In the genomic region with DNA sequence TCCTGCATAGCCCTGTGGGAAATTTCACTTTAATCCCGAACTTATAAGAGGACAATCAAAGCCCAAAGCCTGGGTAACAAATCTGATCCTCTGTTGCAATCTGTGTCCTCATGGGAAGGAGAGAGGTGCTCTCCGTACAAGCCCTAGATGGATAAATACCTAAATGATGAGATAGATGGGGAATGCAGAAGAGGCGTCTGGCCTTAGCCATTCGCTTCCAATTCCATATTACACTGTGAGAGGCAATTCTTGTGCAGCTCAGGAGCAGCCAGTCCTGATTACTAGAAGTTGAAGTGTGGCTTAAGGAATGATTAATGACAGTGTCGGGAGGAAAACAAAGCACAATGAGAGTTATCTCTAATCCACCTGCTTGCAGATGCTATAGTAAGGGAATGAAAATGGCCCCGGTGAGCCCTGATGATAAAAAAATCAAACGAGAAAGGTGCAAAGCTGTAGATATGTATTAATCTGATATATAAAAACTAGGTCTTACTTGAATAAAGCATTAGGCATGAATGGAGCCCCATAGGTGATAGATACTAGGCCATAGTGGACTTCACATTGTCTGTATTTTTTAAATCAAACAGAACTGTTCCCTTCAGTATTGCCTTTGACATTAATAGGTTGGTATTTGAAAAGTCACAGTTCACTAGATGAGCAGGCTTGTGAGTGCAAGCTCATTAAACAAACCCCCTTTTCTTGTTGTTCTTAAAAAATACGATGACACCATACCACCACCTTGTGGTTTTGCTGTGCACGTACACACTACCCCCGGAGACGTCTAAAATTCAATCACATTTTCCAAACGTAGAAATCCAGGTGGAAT, we compare ENCODE assay signal across 8 cellular contexts. TPM values are rescaled to one million over a fixed set of nuclear protein-coding genes. Genes with fewer than 3 reads are reported as not detected.
DNase-seq lines count a peak whose midpoint lies in the region; TF ChIP-seq lines count a peak whose summit lies in the region.

No MANE protein-coding gene starts in this region.

- H3K4me2 ChIP-seq in GM23248 (ENCODE audit: unreplicated experiment): no peak overlapping the region
- H3K4me2 ChIP-seq in mesenchymal stem cell (ENCODE audit: low read length, poor library complexity, severe bottlenecking): peak overlapping the region; percentile 11

- H3F3A ChIP-seq in GM23248 (ENCODE audit: insufficient read depth): peaks cover 9% of the 10 kb centered on the region

- no peaks in the 10 kb centered on the region for H3K27me3 ChIP-seq in GM23248 (replicated peaks; ENCODE audit: insufficient read depth)
- H3K27me3 ChIP-seq in mesenchymal stem cell (ENCODE audit: control insufficient read depth in 1 of 2, insufficient read depth in 1 of 2, low read length in 2 of 2): peaks cover 0 to 4% of the 10 kb centered on the region in 2 experiments

- H4K8ac ChIP-seq in mesenchymal stem cell (ENCODE audit: low read length): no peak overlapping the region

- H3K79me1 ChIP-seq in mesenchymal stem cell (replicated peaks; ENCODE audit: low read length, poor library complexity, severe bottlenecking): no peaks in the 10 kb centered on the region

- peaks cover 36% of the 10 kb centered on the region for H3K4me1 ChIP-seq in GM23248 (ENCODE audit: insufficient read depth)
- peaks cover 2% of the 10 kb centered on the region for H3K4me1 ChIP-seq in mesenchymal stem cell (ENCODE audit: control insufficient read depth, insufficient read depth, low read depth, low read length)

- no peaks in the 10 kb centered on the region for H3K4me1 Mint-ChIP-seq in activated CD4-positive, alpha-beta memory T cell treated with anti-CD3 and anti-CD28 coated beads, Interleukin-2, amount 10 ng/mL, durations not matched to agents 7 days and 5 days

- H3K36me3 ChIP-seq in GM23248 (ENCODE audit: low read depth): no peaks in the 10 kb centered on the region
- no peaks in the 10 kb centered on the region for H3K36me3 ChIP-seq in mesenchymal stem cell (ENCODE audit: control insufficient read depth in 1 of 2, insufficient read depth in 2 of 2, low read depth in 1 of 2, low read length in 2 of 2)

- no peak overlapping the region for H2AK5ac ChIP-seq in mesenchymal stem cell (ENCODE audit: low read length, severe bottlenecking)

- peak; percentile 84 for TF ChIP-seq CTCF in C4-2B (conservative IDR thresholded peaks at IDR 0.05)

- no peak overlapping the region for H3K4ac ChIP-seq in mesenchymal stem cell (ENCODE audit: low read depth in 1 of 2, low read length in 2 of 2)

- no peaks in the 10 kb centered on the region for H3K36me3 Mint-ChIP-seq in activated CD4-positive, alpha-beta memory T cell treated with anti-CD3 and anti-CD28 coated beads, Interleukin-2, amount 10 ng/mL, durations not matched to agents 7 days and 5 days (ENCODE audit: low read depth)

- no peak overlapping the region for H4K91ac ChIP-seq in mesenchymal stem cell (ENCODE audit: low read length)

- no peak overlapping the region for H2AFZ ChIP-seq in GM23248
- H2AFZ ChIP-seq in mesenchymal stem cell (ENCODE audit: low read depth, low read length): peak overlapping the region; percentile 18

- no peak overlapping the region for H3K14ac ChIP-seq in mesenchymal stem cell (ENCODE audit: low read length in 2 of 2)

- no peak overlapping the region for H2BK120ac ChIP-seq in mesenchymal stem cell (ENCODE audit: low read depth, low read length)

- no peaks in the 10 kb centered on the region for H3K79me2 ChIP-seq in GM23248 (ENCODE audit: insufficient read depth)

- no peak overlapping the region for H2BK15ac ChIP-seq in mesenchymal stem cell (ENCODE audit: low read depth, poor library complexity, severe bottlenecking)

- H3K27me3 Mint-ChIP-seq in activated CD4-positive, alpha-beta memory T cell treated with anti-CD3 and anti-CD28 coated beads, Interleukin-2, amount 10 ng/mL, durations not matched to agents 7 days and 5 days: peaks cover 6% of the 10 kb centered on the region

- no peak overlapping the region for H3K4me3 Mint-ChIP-seq in activated CD4-positive, alpha-beta memory T cell treated with anti-CD3 and anti-CD28 coated beads, Interleukin-2, amount 10 ng/mL, durations not matched to agents 7 days and 5 days

- no peaks in the 10 kb centered on the region for H3K9me3 Mint-ChIP-seq in activated CD4-positive, alpha-beta memory T cell treated with anti-CD3 and anti-CD28 coated beads, Interleukin-2, amount 10 ng/mL, durations not matched to agents 7 days and 5 days

- POLR2A ChIA-PET in activated CD4-positive, alpha-beta memory T cell treated with anti-CD3 and anti-CD28 coated beads, Interleukin-2, amount 10 ng/mL, durations not matched to agents 7 days and 5 days (lab: Charles Lee): no interaction called here

- H3K27ac ChIP-seq in C4-2B: no peak overlapping the region
- H3K27ac ChIP-seq in GM23248: no peak overlapping the region
- H3K27ac ChIP-seq in mesenchymal stem cell (ENCODE audit: low read length, poor library complexity, severe bottlenecking): peak overlapping the region; percentile 41

- H3K23ac ChIP-seq in mesenchymal stem cell (ENCODE audit: low read length in 2 of 2): no peak overlapping the region

- H3K18ac ChIP-seq in mesenchymal stem cell (ENCODE audit: low read depth in 1 of 2, low read length in 2 of 2): peak overlapping the region in 1 of 2 experiments; percentile 22

- no peaks in the 10 kb centered on the region for H4K20me1 ChIP-seq in GM23248 (ENCODE audit: insufficient read depth)

- 34 to 40% methylated on average over 12 of the region's 12 CpGs for WGBS in GM23248 (ENCODE audit: low coverage in 1 of 2, low lambda C conversion rate in 2 of 2, missing lambda C conversion rate in 2 of 2), 2 experiments
- 24% methylated on average over 10 of the region's 12 CpGs for WGBS in mesenchymal stem cell

- CTCF ChIA-PET in activated CD4-positive, alpha-beta memory T cell treated with anti-CD3 and anti-CD28 coated beads, Interleukin-2, amount 10 ng/mL, durations not matched to agents 7 days and 5 days (lab: Charles Lee): no interaction called here

- no peak overlapping the region for H3K9ac ChIP-seq in GM23248
- peak overlapping the region; percentile 4 for H3K9ac ChIP-seq in mesenchymal stem cell (ENCODE audit: low read length)

- no peak overlapping the region for H2BK5ac ChIP-seq in mesenchymal stem cell (ENCODE audit: low read depth, low read length, poor library complexity, severe bottlenecking)

- H3K9me2 ChIP-seq in GM23248 (ENCODE audit: insufficient read depth): no peaks in the 10 kb centered on the region

- in situ Hi-C loops in GM23248 (cut with MboI): loop anchor here (25.0 kb wide), 2 partner anchors 743 to 1368 kb away; no protein-coding TSS in a partner anchor

- H3K4me3 ChIP-seq in GM23248 (no peak overlapping the region), mesenchymal stem cell (ENCODE audit: insufficient read depth in 1 of 2, low read depth in 1 of 2, low read length in 2 of 2) (no peak overlapping the region)

- no peak overlapping the region for H3K27ac Mint-ChIP-seq in activated CD4-positive, alpha-beta memory T cell treated with anti-CD3 and anti-CD28 coated beads, Interleukin-2, amount 10 ng/mL, durations not matched to agents 7 days and 5 days

- H2BK12ac ChIP-seq in mesenchymal stem cell (ENCODE audit: low read length in 2 of 2): no peak overlapping the region

- DNase-seq in GM23248: peak; percentile 67
- peak; percentile 28 to 55 for DNase-seq in NCI-H526 (lab: John Stamatoyannopoulos, UW)
- DNase-seq in cerebellar cortex (ENCODE audit: low spot score): peak; percentile 41
- peak; percentile 65 for DNase-seq in mesenchymal stem cell
- DNase-seq in activated CD4-positive, alpha-beta memory T cell treated with anti-CD3 and anti-CD28 coated beads, Interleukin-2, amount 10 ng/mL, durations not matched to agents 7 days and 5 days: no peak
- no peak for DNase-seq in stimulated activated CD4-positive, alpha-beta T cell treated with anti-CD3 and anti-CD28 coated beads, Interleukin-2, amount 100 ng/mL, for 24 hours
- DNase-seq in SW 1271 (lab: John Stamatoyannopoulos, UW): no peak

- H3K9me3 ChIP-seq in GM23248 (ENCODE audit: low read depth): no peaks in the 10 kb centered on the region
- no peaks in the 10 kb centered on the region for H3K9me3 ChIP-seq in mesenchymal stem cell (ENCODE audit: control insufficient read depth, low read length)

RNA-seq across cellular contexts. Expression of a gene that starts 54.2 kb away (rescaled TPM):
- total RNA-seq in GM23248 (2014; rRNA removed; shearing (Covaris generic)): not detected in 2 replicates
- polyA plus RNA-seq in GM23248 (2016; fragmentation: Nextera tagmentation; extraction: Ambion mirVana): not detected in 2 replicates
- not detected for polyA plus RNA-seq in mesenchymal stem cell (2013, experiment 1 of 2)
- not detected for polyA plus RNA-seq in mesenchymal stem cell (2013, experiment 2 of 2)
- total RNA-seq in activated CD4-positive, alpha-beta memory T cell treated with anti-CD3 and anti-CD28 coated beads, Interleukin-2, amount 10 ng/mL, durations not matched to agents 7 days and 5 days: not detected

Comparison
In these comparisons a context has a peak if more than half of its experiments do, and no peak if none do; other contexts are left out.
1. DNase-seq: peak in GM23248 (single experiment), NCI-H526 (2 of 2), cerebellar cortex (single experiment) and mesenchymal stem cell (single experiment); none in activated CD4-positive, alpha-beta memory T cell treated with anti-CD3 and anti-CD28 coated beads, Interleukin-2, amount 10 ng/mL, durations not matched to agents 7 days and 5 days (single experiment), stimulated activated CD4-positive, alpha-beta T cell treated with anti-CD3 and anti-CD28 coated beads, Interleukin-2, amount 100 ng/mL, for 24 hours (0 of 2) and SW 1271 (0 of 2).